Comparison of ENCODE assay signal across 1 cellular context in the genomic region with DNA sequence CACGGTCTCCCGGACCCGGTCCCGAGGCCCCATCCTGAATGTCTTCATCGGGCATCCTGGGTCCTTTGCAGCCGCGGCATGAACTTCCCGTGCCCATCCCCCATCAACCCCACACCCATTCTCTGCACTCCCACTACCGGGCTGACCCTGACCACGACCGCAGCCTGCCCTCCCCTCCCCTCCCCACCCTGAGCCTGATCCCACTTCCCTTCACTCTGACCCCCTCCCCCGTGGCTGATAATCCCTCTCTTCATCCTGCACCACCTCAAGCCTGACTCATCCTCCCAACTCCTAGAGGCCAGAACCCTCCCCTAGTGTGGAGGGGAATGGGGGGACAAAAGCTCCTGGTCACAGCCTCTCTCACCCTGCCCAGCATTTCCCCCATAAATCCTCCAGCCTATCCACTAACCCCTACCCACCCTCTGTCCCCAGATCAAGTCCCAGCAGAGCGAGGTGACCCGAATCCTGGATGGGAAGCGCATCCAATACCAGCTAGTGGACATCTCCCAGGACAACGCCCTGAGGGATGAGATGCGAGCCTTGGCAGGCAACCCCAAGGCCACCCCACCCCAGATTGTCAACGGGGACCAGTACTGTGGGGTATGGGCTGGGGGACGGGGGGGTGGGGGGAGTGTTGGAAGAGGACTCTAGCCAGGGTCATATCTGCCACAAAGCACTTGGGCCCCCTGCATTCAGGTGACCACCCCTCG.
TF ChIP-seq lines count a peak whose summit lies in the region.

No MANE protein-coding gene starts in this region.

TF ChIP-seq in GM12878, 131 proteins besides CTCF, POLR2A, EP300 and RAD21:
- TF ChIP-seq HDGF (IDR thresholded peaks at IDR 0.05): peak; percentile 72; the same call in 1 of the 2 replicates
- TF ChIP-seq PAX5 (IDR thresholded peaks at IDR 0.05; ENCODE audit: borderline replicate concordance, low read depth, low read length): 0 out of 2 replicates have a peak, but pooled peaks have one; percentile 1
- TF ChIP-seq MAX (IDR thresholded peaks at IDR 0.05; ENCODE audit: low read depth, low read length): no peak
- TF ChIP-seq, protein P1, sequence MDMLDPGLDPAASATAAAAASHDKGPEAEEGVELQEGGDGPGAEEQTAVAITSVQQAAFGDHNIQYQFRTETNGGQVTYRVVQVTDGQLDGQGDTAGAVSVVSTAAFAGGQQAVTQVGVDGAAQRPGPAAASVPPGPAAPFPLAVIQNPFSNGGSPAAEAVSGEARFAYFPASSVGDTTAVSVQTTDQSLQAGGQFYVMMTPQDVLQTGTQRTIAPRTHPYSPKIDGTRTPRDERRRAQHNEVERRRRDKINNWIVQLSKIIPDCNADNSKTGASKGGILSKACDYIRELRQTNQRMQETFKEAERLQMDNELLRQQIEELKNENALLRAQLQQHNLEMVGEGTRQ (IDR thresholded peaks at IDR 0.05; ENCODE audit: borderline replicate concordance, low read depth, low read length): no peak
- TF ChIP-seq NR2F1 (conservative IDR thresholded peaks at IDR 0.05): no peak
- no peak for TF ChIP-seq HSF1 (IDR thresholded peaks at IDR 0.05; ENCODE audit: low read depth, low read length)
- TF ChIP-seq MYB (IDR thresholded peaks at IDR 0.05; ENCODE audit: borderline replicate concordance, low read depth, low read length): no peak
- TF ChIP-seq, protein P2, sequence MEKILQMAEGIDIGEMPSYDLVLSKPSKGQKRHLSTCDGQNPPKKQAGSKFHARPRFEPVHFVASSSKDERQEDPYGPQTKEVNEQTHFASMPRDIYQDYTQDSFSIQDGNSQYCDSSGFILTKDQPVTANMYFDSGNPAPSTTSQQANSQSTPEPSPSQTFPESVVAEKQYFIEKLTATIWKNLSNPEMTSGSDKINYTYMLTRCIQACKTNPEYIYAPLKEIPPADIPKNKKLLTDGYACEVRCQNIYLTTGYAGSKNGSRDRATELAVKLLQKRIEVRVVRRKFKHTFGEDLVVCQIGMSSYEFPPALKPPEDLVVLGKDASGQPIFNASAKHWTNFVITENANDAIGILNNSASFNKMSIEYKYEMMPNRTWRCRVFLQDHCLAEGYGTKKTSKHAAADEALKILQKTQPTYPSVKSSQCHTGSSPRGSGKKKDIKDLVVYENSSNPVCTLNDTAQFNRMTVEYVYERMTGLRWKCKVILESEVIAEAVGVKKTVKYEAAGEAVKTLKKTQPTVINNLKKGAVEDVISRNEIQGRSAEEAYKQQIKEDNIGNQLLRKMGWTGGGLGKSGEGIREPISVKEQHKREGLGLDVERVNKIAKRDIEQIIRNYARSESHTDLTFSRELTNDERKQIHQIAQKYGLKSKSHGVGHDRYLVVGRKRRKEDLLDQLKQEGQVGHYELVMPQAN (conservative IDR thresholded peaks at IDR 0.05): 0 out of 2 replicates have a peak, but pooled peaks have one; percentile 27
- no peak for TF ChIP-seq SPI1 (IDR thresholded peaks at IDR 0.05; ENCODE audit: borderline replicate concordance, insufficient read depth, low read depth, low read length)
- no peak for TF ChIP-seq SUZ12 (IDR thresholded peaks at IDR 0.05; ENCODE audit: unreplicated experiment)
- no peak for TF ChIP-seq ESRRA (IDR thresholded peaks at IDR 0.05; ENCODE audit: low read length)
- no peak for TF ChIP-seq EED (IDR thresholded peaks at IDR 0.05; ENCODE audit: low read depth)
